In the genomic region with DNA sequence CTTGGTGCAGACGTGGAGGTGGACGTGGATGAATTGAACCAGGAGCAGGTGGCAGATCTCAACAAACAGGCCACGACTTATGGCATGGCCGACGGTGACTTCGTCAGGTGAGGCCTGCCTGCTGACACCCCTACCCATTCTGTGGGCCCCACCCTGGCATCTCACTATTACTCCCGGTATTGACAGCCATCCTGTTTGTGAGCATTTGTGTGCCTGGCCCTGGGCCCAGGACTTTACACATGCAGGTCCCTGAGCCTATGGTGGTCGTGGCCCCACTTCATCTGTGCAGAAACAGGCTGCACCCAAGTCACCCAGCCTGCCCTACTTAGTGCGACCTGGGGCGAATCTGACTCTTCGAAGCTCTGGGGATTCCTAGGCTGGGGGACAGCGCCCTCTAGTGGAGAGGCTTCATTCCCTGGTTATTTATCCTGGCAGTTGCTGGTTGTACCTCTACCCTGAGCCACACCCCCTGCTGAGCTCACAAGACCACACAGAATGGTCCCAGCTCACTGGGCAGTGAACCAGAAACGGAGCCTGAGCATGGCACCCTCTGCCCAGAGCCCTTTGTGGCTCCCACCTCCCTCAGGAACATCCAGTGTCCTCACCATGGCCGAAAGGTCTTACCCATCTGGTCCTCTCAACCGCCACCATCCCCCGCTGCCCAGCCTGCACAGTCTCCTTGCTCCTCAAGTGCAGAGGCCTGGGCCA, we compare ENCODE assay signal across 8 cellular contexts. TPM values are rescaled to one million over a fixed set of nuclear protein-coding genes. Genes with fewer than 3 reads are reported as not detected.
DNase-seq lines count a peak whose midpoint lies in the region; ATAC-seq and TF ChIP-seq lines count a peak whose summit lies in the region.

No MANE protein-coding gene starts in this region.

- no peak overlapping the region for H3K14ac ChIP-seq in H9 (ENCODE audit: insufficient read depth, low read length)

- no peak overlapping the region for H3K9ac ChIP-seq in H9 (ENCODE audit: extremely low read depth, insufficient read length, low read length)
- no peak overlapping the region for H3K9ac ChIP-seq in colonic mucosa (ENCODE audit: low read depth in 2 of 2, low read length in 2 of 2)
- H3K9ac ChIP-seq in liver (ENCODE audit: low read depth in 1 of 2, low read length in 2 of 2) = no peak overlapping the region

- no peaks in the 10 kb centered on the region for H3K23me2 ChIP-seq in H9 (ENCODE audit: insufficient read length, low read depth, low read length, poor library complexity, severe bottlenecking)

- H3K27ac ChIP-seq in H9 (ENCODE audit: insufficient read length, low read depth, low read length) = no peak overlapping the region
- no peak overlapping the region for H3K27ac ChIP-seq in colonic mucosa
- H3K27ac ChIP-seq in liver (ENCODE audit: low read depth in 1 of 2, low read length in 2 of 2) = no peak overlapping the region

- H3K4me1 ChIP-seq in H9 (ENCODE audit: insufficient read depth, low read length) = no peaks in the 10 kb centered on the region
- no peaks in the 10 kb centered on the region for H3K4me1 ChIP-seq in colonic mucosa
- no peaks in the 10 kb centered on the region for H3K4me1 ChIP-seq in liver (ENCODE audit: control insufficient read depth in 4 of 4, insufficient read depth in 4 of 4, low read length in 3 of 4)

- H3K4me3 Mint-ChIP-seq in H9 = no peak overlapping the region

- no peak overlapping the region for H3K23ac ChIP-seq in H9 (ENCODE audit: insufficient read length, low read depth, low read length)

- no peaks in the 10 kb centered on the region for H4K20me1 ChIP-seq in H9 (ENCODE audit: control insufficient read depth, insufficient read depth, insufficient read length)

- H3K36me3 ChIP-seq in colonic mucosa (peaks cover 34% of the 10 kb centered on the region), liver (ENCODE audit: control insufficient read depth in 4 of 4, insufficient read depth in 3 of 4, low read depth in 1 of 4, low read length in 3 of 4) (peaks cover 41 to 82% (median 61%) of the 10 kb centered on the region in 4 donors)

- peaks cover 5 to 6% of the 10 kb centered on the region in 2 experiments; a peak in 3 of 4 replicates for H3K4me1 Mint-ChIP-seq in H9

- H3K9me3 ChIP-seq in H9 (ENCODE audit: control insufficient read depth, low read depth, low read length) (no peaks in the 10 kb centered on the region), colonic mucosa (no peaks in the 10 kb centered on the region), liver (ENCODE audit: control insufficient read depth in 4 of 4, low read length in 3 of 4) (no peaks in the 10 kb centered on the region)

- no peak overlapping the region for H2BK12ac ChIP-seq in H9 (ENCODE audit: insufficient read length, low read depth, low read length)

- peak; percentile 96 for TF ChIP-seq RAD21 in liver (IDR thresholded peaks at IDR 0.05)

- H2BK120ac ChIP-seq in H9 (ENCODE audit: low read depth, low read length, poor library complexity, severe bottlenecking) = no peak overlapping the region

- H2AK5ac ChIP-seq in H9 (ENCODE audit: insufficient read length, low read length) = no peak overlapping the region

- no peak overlapping the region for H2BK5ac ChIP-seq in H9 (ENCODE audit: insufficient read length, low read length)

- DNase-seq in CD1c-positive myeloid dendritic cell (ENCODE audit: extremely low spot score) = peak; percentile 87
- peak; percentile 87 for DNase-seq in H9
- peak; percentile 30 for DNase-seq in NCI-H510A (lab: John Stamatoyannopoulos, UW)
- peak; percentile 88 for DNase-seq in activated CD4-positive, alpha-beta T cell treated with anti-CD3 and anti-CD28 coated beads, Interleukin-2, amount 50 U/mL, for 1 hour
- DNase-seq in colonic mucosa = peak; percentile 89
- DNase-seq in stimulated activated CD4-positive, alpha-beta T cell treated with anti-CD3 and anti-CD28 coated beads, TNF-alpha, amount 100 ng/mL, for 4 hours (ENCODE audit: low read depth in 3 of 3) = peak; percentile 62 to 73 (median 64)

- H3K18ac ChIP-seq in H9 (ENCODE audit: insufficient read length, low read depth, low read length) = no peak overlapping the region

- H2BK20ac ChIP-seq in H9 (ENCODE audit: low read depth, low read length, poor library complexity, severe bottlenecking) = no peak overlapping the region

- ATAC-seq in HG03460 (IDR thresholded peaks at IDR 0.05; ENCODE audit: unreplicated experiment) = no peak

- peak; percentile 92 for TF ChIP-seq CTCF in H9 (conservative IDR thresholded peaks at IDR 0.05)
- TF ChIP-seq CTCF in colonic mucosa (IDR thresholded peaks at IDR 0.05) = peak; percentile 95
- TF ChIP-seq CTCF in liver (IDR thresholded peaks at IDR 0.05; ENCODE audit: low read depth, low read length, missing input control) = peak; percentile 91

- no peak overlapping the region for H3K4me3 ChIP-seq in colonic mucosa
- H3K4me3 ChIP-seq in liver (ENCODE audit: low read depth in 1 of 3, low read length in 3 of 3) = no peak overlapping the region

- peak overlapping the region in 1 of 3 experiments; percentile 49; a peak in 1 of 7 replicates for H3K27ac Mint-ChIP-seq in H9

- H3K79me1 ChIP-seq in H9 (ENCODE audit: insufficient read depth, low read depth, low read length, poor library complexity, severe bottlenecking) = no peaks in the 10 kb centered on the region

- H3K27me3 Mint-ChIP-seq in H9 (ENCODE audit: low read depth) = no peaks in the 10 kb centered on the region

- no peaks in the 10 kb centered on the region for H3K9me3 Mint-ChIP-seq in H9

- no peak overlapping the region for H2BK15ac ChIP-seq in H9 (ENCODE audit: low read depth, low read length)

- no peak overlapping the region for H4K5ac ChIP-seq in H9 (ENCODE audit: insufficient read length, low read depth, low read length)

- no peak overlapping the region for H3K56ac ChIP-seq in H9 (ENCODE audit: insufficient read length, low read depth, low read length)

- peaks cover 47 to 89% (median 87%) of the 10 kb centered on the region in 3 experiments for H3K36me3 Mint-ChIP-seq in H9 (ENCODE audit: insufficient read depth in 1 of 3, low read depth in 3 of 3)

- no peak overlapping the region for H4K8ac ChIP-seq in H9 (replicated peaks; ENCODE audit: insufficient read length, low read depth, low read length)

- intact Hi-C loops in colonic mucosa (cut with DNase I) = loop anchor here (1.0 kb wide), 1 partner anchor 70 kb away; no protein-coding TSS in a partner anchor

- H3K4ac ChIP-seq in H9 (ENCODE audit: low read depth, low read length) = no peak overlapping the region

- no CpG with 5 or more reads among the region's 16 CpGs for WGBS in H9 (ENCODE audit: extremely low coverage, insufficient read length, low lambda C conversion rate)
- 50% methylated on average over 16 of the region's 16 CpGs for WGBS in liver

- H3K4me2 ChIP-seq in H9 (ENCODE audit: insufficient read depth, insufficient read length, low read length) = no peak overlapping the region

- H3T11ph ChIP-seq in H9 (ENCODE audit: low read length) = no peak overlapping the region

- no peak overlapping the region for H2AFZ ChIP-seq in H9 (ENCODE audit: low read length)

- H3K27me3 ChIP-seq in H9 (ENCODE audit: insufficient read depth, low read length) (no peaks in the 10 kb centered on the region), colonic mucosa (no peaks in the 10 kb centered on the region), liver (ENCODE audit: control insufficient read depth in 4 of 4, insufficient read depth in 4 of 4, low read length in 3 of 4) (no peaks in the 10 kb centered on the region)

- H3K79me2 ChIP-seq in H9 (ENCODE audit: insufficient read depth, low read length) = no peaks in the 10 kb centered on the region

- no peak overlapping the region for H4K91ac ChIP-seq in H9 (ENCODE audit: insufficient read length, low read depth, low read length)

TF ChIP-seq in liver, 16 proteins besides CTCF, POLR2A, EP300 and RAD21:
- TF ChIP-seq GABPA (IDR thresholded peaks at IDR 0.05 in 1 of 2, conservative IDR thresholded peaks at IDR 0.05 in 1 of 2) (no peak), FOXA1 (IDR thresholded peaks at IDR 0.05) (no peak), EGR1 (IDR thresholded peaks at IDR 0.05; ENCODE audit: low read depth in 2 of 2) (no peak), FOXA2 (IDR thresholded peaks at IDR 0.05) (no peak), SP1 (IDR thresholded peaks at IDR 0.05) (no peak), TAF1 (conservative IDR thresholded peaks at IDR 0.05) (no peak), HNF4G (IDR thresholded peaks at IDR 0.05) (no peak), JUND (IDR thresholded peaks at IDR 0.05) (no peak), YY1 (IDR thresholded peaks at IDR 0.05) (no peak), RXRA (IDR thresholded peaks at IDR 0.05) (no peak)

RNA-seq across cellular contexts. Expression of gene ZNF296, which starts 16.9 kb away (rescaled TPM):
- total RNA-seq in H9 (2021) (14.3 and 14.8 TPM in 2 replicates), colonic mucosa (1 to 10 TPM; 3.4 to 7.0 TPM), liver (under 1 TPM; 0.17 to 0.42 TPM)
- under 1 TPM in 1 of 2 donors, not detected in 1; 0.16 TPM for polyA plus RNA-seq in liver

RNA-seq across cellular contexts. Expression of gene GEMIN7, which starts 19.6 kb away (rescaled TPM):
- total RNA-seq in H9 (2021) (46.0 and 47.2 TPM in 2 replicates), colonic mucosa (10 to 100 TPM; 22.4 to 37.5 TPM), liver (10 to 100 TPM; 10.0 to 16.2 TPM)
- 10 to 100 TPM; 22.7 to 25.2 TPM for polyA plus RNA-seq in liver

RNA-seq across cellular contexts. Expression of gene CLASRP, which starts 20.6 kb away (rescaled TPM):
- total RNA-seq in H9 (2021) = 87.0 and 87.1 TPM in 2 replicates
- 10 to 100 TPM; 53.5 to 82.6 TPM for total RNA-seq in colonic mucosa
- 10 to 100 TPM; 13.0 to 44.3 TPM for total RNA-seq in liver
- polyA plus RNA-seq in liver = 10 to 100 TPM in 1 of 2 donors, 1 to 10 TPM in 1; 9.0 to 12.6 TPM

RNA-seq across cellular contexts. Expression of gene PPP1R37, which starts 33.6 kb away (rescaled TPM):
- total RNA-seq in H9 (2021) (29.9 and 33.6 TPM in 2 replicates), colonic mucosa (10 to 100 TPM; 28.2 to 46.9 TPM), liver (10 to 100 TPM in 1 of 2 donors, 1 to 10 TPM in 1; 9.8 to 10.4 TPM)
- 1 to 10 TPM; 1.8 to 8.7 TPM for polyA plus RNA-seq in liver

RNA-seq across cellular contexts. Expression of gene RELB, which starts 58.1 kb away (rescaled TPM):
- 13.7 and 14.3 TPM in 2 replicates for total RNA-seq in H9 (2021)
- total RNA-seq in colonic mucosa = 10 to 100 TPM; 17.1 to 42.4 TPM
- total RNA-seq in liver = 1 to 10 TPM; 2.2 to 4.9 TPM
- polyA plus RNA-seq in liver = 1 to 10 TPM; 1.4 to 3.1 TPM

Comparison
In these comparisons a context has a peak if more than half of its experiments do, and no peak if none do; other contexts are left out.
1. DNase-seq: peak in every context shown above with its lines; median percentile 89 in colonic mucosa; 88 in activated CD4-positive, alpha-beta T cell treated with anti-CD3 and anti-CD28 coated beads, Interleukin-2, amount 50 U/mL, for 1 hour; 87 in CD1c-positive myeloid dendritic cell; 87 in H9; 64 in stimulated activated CD4-positive, alpha-beta T cell treated with anti-CD3 and anti-CD28 coated beads, TNF-alpha, amount 100 ng/mL, for 4 hours; 30 in NCI-H510A.